Comparison of ENCODE assay signal across 28 cellular contexts in genomic region chr2:147390475-147390874, GRCh38.
"Had no signal": no experiment of that assay in that cellular context is flagged by ENCODE, and none has a peak within 500 bp of the region (broad histone marks: within the 10 kb centered on the region; RNA-seq: fewer than 3 reads in every experiment).

No MANE protein-coding gene starts in this region.

- H3K27ac ChIP-seq: adrenal gland, ascending aorta, breast epithelium, cardiac muscle cell, colonic mucosa, heart left ventricle had no signal

- ATAC-seq: activated CD4-positive, alpha-beta T cell treated with anti-CD3 and anti-CD28 coated beads for 36 hours; activated CD8-positive, alpha-beta memory T cell treated with anti-CD3 and anti-CD28 coated beads, Interleukin-2, amount 10 ng/mL, durations not matched to agents 7 days and 5 days; activated CD8-positive, alpha-beta T cell treated with anti-CD3 and anti-CD28 coated beads, Interleukin-2, amount 10 ng/mL, durations not matched to agents 7 days and 5 days; activated naive CD8-positive, alpha-beta T cell treated with anti-CD3 and anti-CD28 coated beads, Interleukin-2, amount 50 U/mL, for 24 hours; esophagus mucosa; heart left ventricle; T-helper 17 cell had no signal

- H3K27me3 ChIP-seq: adrenal gland, ascending aorta, breast epithelium, cardiac muscle cell, colonic mucosa, heart left ventricle had no signal

- DNase-seq: activated CD4-positive, alpha-beta memory T cell treated with anti-CD3 and anti-CD28 coated beads for 36 hours; activated CD4-positive, alpha-beta T cell treated with anti-CD3 and anti-CD28 coated beads for 36 hours; activated CD4-positive, alpha-beta T cell treated with anti-CD3 and anti-CD28 coated beads, Interleukin-2, amount 10 ng/mL, durations not matched to agents 24 days and 14 days; activated CD4-positive, CD25-positive, alpha-beta regulatory T cell; activated CD4-positive, CD25-positive, alpha-beta regulatory T cell treated with anti-CD3 and anti-CD28 coated beads, Interleukin-2, amount 50 U/mL, for 72 hours; activated CD8-positive, alpha-beta memory T cell treated with anti-CD3 and anti-CD28 coated beads, Interleukin-2, amount 10 ng/mL, durations not matched to agents 7 days and 5 days; activated CD8-positive, alpha-beta memory T cell treated with anti-CD3 and anti-CD28 coated beads, Interleukin-2, amount 50 U/mL, for 4 hours; activated CD8-positive, alpha-beta T cell treated with anti-CD3 and anti-CD28 coated beads, Interleukin-2, amount 10 ng/mL, durations not matched to agents 7 days and 5 days; activated effector memory CD4-positive, alpha-beta T cell treated with anti-CD3 and anti-CD28 coated beads, Interleukin-2, amount 50 U/mL, for 16 hours; activated naive CD4-positive, alpha-beta T cell treated with anti-CD3 and anti-CD28 coated beads for 36 hours; activated naive CD8-positive, alpha-beta T cell treated with anti-CD3 and anti-CD28 coated beads for 36 hours; activated naive CD8-positive, alpha-beta T cell treated with anti-CD3 and anti-CD28 coated beads, Interleukin-2, amount 50 U/mL, for 24 hours; activated T-cell treated with anti-CD3 and anti-CD28 coated beads, Interleukin-2, amount 50 U/mL, for 1 hour; activated T-cell treated with anti-CD3 and anti-CD28 coated beads, Interleukin-2, amount 50 U/mL, for 48 hours; adrenal gland; central memory CD4-positive, alpha-beta T cell; cerebellar nuclear complex; colonic mucosa; effector CD8-positive, alpha-beta T cell; foreskin fibroblast; glutamatergic neuron; heart left ventricle; T-helper 17 cell; T1000 had no signal

- H3K4me3 ChIP-seq: adrenal gland, ascending aorta, breast epithelium, cardiac muscle cell, colonic mucosa, heart left ventricle had no signal

- H3K36me3 ChIP-seq: adrenal gland, ascending aorta, breast epithelium, cardiac muscle cell, colonic mucosa, heart left ventricle had no signal

- H3K4me1 ChIP-seq: adrenal gland, ascending aorta, breast epithelium, colonic mucosa, heart left ventricle had no signal

- H3K9me3 ChIP-seq: adrenal gland, ascending aorta, breast epithelium, colonic mucosa, heart left ventricle had no signal
